In genomic region chr11:117426297-117426685, GRCh38 we compare ENCODE assay signal across 8 cellular contexts.
DNase-seq lines count a peak whose midpoint lies in the region; ATAC-seq lines count a peak whose summit lies in the region.

No MANE protein-coding gene starts in this region.

- ATAC-seq in left colon (peak; percentile 68), GM21447 (IDR thresholded peaks at IDR 0.05; ENCODE audit: unreplicated experiment) (no peak)

- DNase-seq in NCI-H2081 (lab: John Stamatoyannopoulos, UW) (peak; percentile 52 to 64), NCI-H2081 treated with DMSO at 0.1 percent for 48 hours (lab: John Stamatoyannopoulos, UW) (no peak), NCI-H2107 (lab: John Stamatoyannopoulos, UW) (peak; percentile 47), cerebellar cortex (ENCODE audit: low spot score) (peak; percentile 83), left colon (peak; percentile 41 to 71)
- DNase-seq in activated CD4-positive, alpha-beta T cell treated with anti-CD3 and anti-CD28 coated beads for 24 hours (ENCODE audit: low read depth in 2 of 2) = peak; percentile 58 to 76
- DNase-seq in stimulated activated CD4-positive, alpha-beta T cell treated with anti-CD3 and anti-CD28 coated beads, Interleukin-2, amount 100 ng/mL, for 48 hours = peak; percentile 79 to 82

- intact Hi-C loops in left colon (cut with DNase I, micrococcal nuclease) = loop anchor here (5.0 to 10.0 kb wide), 2 partner anchors 381 to 389 kb away; no protein-coding TSS in a partner anchor
